ENCODE assay signal across 13 cellular contexts in the genomic region with DNA sequence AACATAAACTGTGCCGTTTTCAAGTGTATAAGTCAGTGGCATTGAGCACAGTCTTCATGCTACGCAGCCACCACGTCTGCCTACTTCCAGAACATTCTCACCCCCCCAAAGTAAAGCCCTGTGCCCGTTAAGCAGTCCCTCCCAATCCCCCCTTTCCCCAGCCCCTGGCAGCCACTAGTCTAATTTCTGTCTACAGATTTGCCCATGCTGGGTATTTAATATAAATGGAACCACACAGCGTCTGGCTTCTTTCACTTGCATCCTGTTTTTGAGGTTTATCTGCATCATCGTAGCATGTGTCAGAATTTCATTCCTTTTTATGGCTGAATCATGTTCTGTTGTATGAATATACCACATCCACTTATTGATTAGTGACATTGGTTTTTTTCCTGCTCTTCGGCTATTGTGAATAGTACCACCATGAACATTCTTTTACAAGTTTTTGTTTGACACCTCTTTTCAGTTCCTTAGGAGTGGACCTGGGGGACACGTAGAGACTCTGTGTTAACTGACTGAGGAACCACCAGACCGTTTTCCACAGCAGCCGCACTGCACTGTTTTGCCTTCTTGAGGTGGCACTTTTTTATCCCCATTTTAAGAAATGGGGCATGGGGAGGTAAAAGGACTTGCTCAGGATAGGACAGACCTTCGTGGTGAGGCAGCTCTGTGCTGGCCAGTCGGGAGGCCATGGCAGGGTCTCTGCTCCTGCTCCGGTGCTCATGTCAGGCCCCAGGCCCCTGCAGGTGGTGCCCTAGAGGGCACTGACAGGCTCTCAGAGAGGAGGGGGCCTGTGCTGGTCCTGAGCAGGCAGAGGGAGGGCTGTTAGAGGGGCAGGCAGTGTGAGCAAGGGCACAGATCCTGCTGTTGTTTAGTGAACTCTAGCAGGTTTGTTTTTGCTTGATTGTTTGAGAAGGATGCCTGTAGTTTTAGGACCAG.
DNase-seq lines count a peak whose midpoint lies in the region; ATAC-seq and TF ChIP-seq lines count a peak whose summit lies in the region.
"Had no signal": no experiment of that assay in that cellular context is flagged by ENCODE, and none has a peak within 500 bp of the region (broad histone marks: within the 10 kb centered on the region; RNA-seq: fewer than 3 reads in every experiment).

No MANE protein-coding gene starts in this region.

- TF ChIP-seq POLR2A in stomach (IDR thresholded peaks at IDR 0.05): no peak

- H3K9me3 Mint-ChIP-seq in T-cell (no peaks in the 10 kb centered on the region), nephron (peaks cover 4% of the 10 kb centered on the region), osteocyte (ENCODE audit: unreplicated experiment) (no peaks in the 10 kb centered on the region)
- peaks cover 4% of the 10 kb centered on the region for H3K9me3 Mint-ChIP-seq in activated naive CD8-positive, alpha-beta T cell treated with anti-CD3 and anti-CD28 coated beads, Interleukin-2, amount 50 U/mL, for 24 hours

- POLR2A ChIA-PET in T-cell (lab: Charles Lee): no interaction called here

- H3K27ac ChIP-seq in GM23248 (no peak overlapping the region), stomach (no peak overlapping the region)
- H3K27ac ChIP-seq: ovary had no signal

- H3K36me3 Mint-ChIP-seq in T-cell (no peaks in the 10 kb centered on the region), nephron (ENCODE audit: low read depth) (no peaks in the 10 kb centered on the region), osteocyte (ENCODE audit: unreplicated experiment) (no peaks in the 10 kb centered on the region)
- H3K36me3 Mint-ChIP-seq in activated naive CD8-positive, alpha-beta T cell treated with anti-CD3 and anti-CD28 coated beads, Interleukin-2, amount 50 U/mL, for 24 hours (ENCODE audit: low read depth): no peaks in the 10 kb centered on the region

- ATAC-seq in T-cell (replicated peaks in 1 of 4): peak; percentile 81 to 86 (median 84)
- ATAC-seq in activated naive CD8-positive, alpha-beta T cell treated with anti-CD3 and anti-CD28 coated beads, Interleukin-2, amount 50 U/mL, for 24 hours: peak; percentile 22

- intact Hi-C loops in stomach (cut with DNase I; ENCODE audit: low total_unique reads): no loop called here

- H3F3A ChIP-seq in GM23248 (ENCODE audit: insufficient read depth): no peaks in the 10 kb centered on the region

- H2AFZ ChIP-seq in GM23248: no peak overlapping the region

- H4K20me1 ChIP-seq in GM23248 (ENCODE audit: insufficient read depth): no peaks in the 10 kb centered on the region

- peak overlapping the region; percentile 1 to 71 (median 19) for H3K4me3 Mint-ChIP-seq in T-cell
- peak overlapping the region; percentile 46 for H3K4me3 Mint-ChIP-seq in activated naive CD8-positive, alpha-beta T cell treated with anti-CD3 and anti-CD28 coated beads, Interleukin-2, amount 50 U/mL, for 24 hours
- no peak overlapping the region for H3K4me3 Mint-ChIP-seq in nephron
- no peak overlapping the region for H3K4me3 Mint-ChIP-seq in osteocyte (ENCODE audit: unreplicated experiment)

- H3K9me2 ChIP-seq in GM23248 (ENCODE audit: insufficient read depth): no peaks in the 10 kb centered on the region

- no peaks in the 10 kb centered on the region for H3K9me3 ChIP-seq in GM23248 (ENCODE audit: low read depth)
- H3K9me3 ChIP-seq in stomach: no peaks in the 10 kb centered on the region
- H3K9me3 ChIP-seq: Caco-2, ovary had no signal

- TF ChIP-seq EP300 in stomach (IDR thresholded peaks at IDR 0.05): no peak

- CTCF ChIA-PET in T-cell (lab: Charles Lee): no interaction called here

- H3K9ac ChIP-seq in GM23248: no peak overlapping the region

- H3K27me3 ChIP-seq in GM23248 (replicated peaks; ENCODE audit: insufficient read depth): no peaks in the 10 kb centered on the region
- H3K27me3 ChIP-seq in stomach: no peaks in the 10 kb centered on the region
- H3K27me3 ChIP-seq: ovary had no signal

- H3K4me1 Mint-ChIP-seq in T-cell: peaks cover 35 to 41% (median 40%) of the 10 kb centered on the region in 3 donors
- H3K4me1 Mint-ChIP-seq in activated naive CD8-positive, alpha-beta T cell treated with anti-CD3 and anti-CD28 coated beads, Interleukin-2, amount 50 U/mL, for 24 hours: peaks cover 48% of the 10 kb centered on the region
- H3K4me1 Mint-ChIP-seq in nephron: peaks cover 63% of the 10 kb centered on the region
- H3K4me1 Mint-ChIP-seq in osteocyte (ENCODE audit: unreplicated experiment): peaks cover 12% of the 10 kb centered on the region

- H3K4me3 ChIP-seq in GM23248 (no peak overlapping the region), stomach (no peak overlapping the region)
- H3K4me3 ChIP-seq: ovary had no signal

- no peaks in the 10 kb centered on the region for H3K79me2 ChIP-seq in GM23248 (ENCODE audit: insufficient read depth)

- peak overlapping the region; percentile 85 to 88 for H3K27ac Mint-ChIP-seq in T-cell
- peak overlapping the region; percentile 85 for H3K27ac Mint-ChIP-seq in activated naive CD8-positive, alpha-beta T cell treated with anti-CD3 and anti-CD28 coated beads, Interleukin-2, amount 50 U/mL, for 24 hours
- H3K27ac Mint-ChIP-seq in nephron: peak overlapping the region; percentile 6 to 86 (median 86)
- no peak overlapping the region for H3K27ac Mint-ChIP-seq in osteocyte (ENCODE audit: unreplicated experiment)

- H3K36me3 ChIP-seq in GM23248 (ENCODE audit: low read depth) (no peaks in the 10 kb centered on the region), stomach (no peaks in the 10 kb centered on the region)
- H3K36me3 ChIP-seq: ovary had no signal

- H3K4me1 ChIP-seq in GM23248 (ENCODE audit: insufficient read depth): no peaks in the 10 kb centered on the region
- peaks cover 0 to 6% (median 0%) of the 10 kb centered on the region in 4 donors for H3K4me1 ChIP-seq in stomach
- H3K4me1 ChIP-seq: Caco-2 had no signal

- no peak overlapping the region for H3K4me2 ChIP-seq in GM23248 (ENCODE audit: unreplicated experiment)

- in situ Hi-C loops in GM23248 (cut with MboI): no loop called here

- H3K27me3 Mint-ChIP-seq in T-cell (no peaks in the 10 kb centered on the region), nephron (ENCODE audit: low read depth) (no peaks in the 10 kb centered on the region), osteocyte (ENCODE audit: unreplicated experiment) (no peaks in the 10 kb centered on the region)
- H3K27me3 Mint-ChIP-seq in activated naive CD8-positive, alpha-beta T cell treated with anti-CD3 and anti-CD28 coated beads, Interleukin-2, amount 50 U/mL, for 24 hours: no peaks in the 10 kb centered on the region

- DNase-seq in GM23248 (peak; percentile 30), T-cell (peak in 28 of 34 experiments; percentile 17 to 68 (median 37)), DMS 273 treated with DMSO at 0.1 percent for 48 hours (lab: John Stamatoyannopoulos, UW) (no peak), stomach (no peak), osteocyte (ENCODE audit: extremely low spot score, unreplicated experiment) (no peak)
- DNase-seq in activated naive CD8-positive, alpha-beta T cell treated with anti-CD3 and anti-CD28 coated beads, Interleukin-2, amount 50 U/mL, for 24 hours: no peak
- DNase-seq: Caco-2; effector CD8-positive, alpha-beta T cell; hypothalamus; MV-4-11; NCI-H226; ovary had no signal

- TF ChIP-seq CTCF in nephron (IDR thresholded peaks at IDR 0.05; ENCODE audit: unreplicated experiment in 3 of 3) (no peak), stomach (IDR thresholded peaks at IDR 0.05) (no peak), osteocyte (IDR thresholded peaks at IDR 0.05) (no peak)

- whole genome bisulfite sequencing in GM23248 (ENCODE audit: low coverage in 1 of 2, low lambda C conversion rate in 2 of 2, missing lambda C conversion rate in 2 of 2), 2 experiments: 77 to 82% methylated on average over 13 of the region's 13 CpGs
- 67 to 78% (median 73%) methylated on average over 12 to 13 of the region's 13 CpGs for WGBS in stomach, 5 donors

Comparison
In these comparisons a context has a peak if more than half of its experiments do, and no peak if none do; other contexts are left out.
1. DNase-seq: peak in GM23248 (single experiment) and T-cell (28 of 34); none in activated naive CD8-positive, alpha-beta T cell treated with anti-CD3 and anti-CD28 coated beads, Interleukin-2, amount 50 U/mL, for 24 hours (single experiment), DMS 273 treated with DMSO at 0.1 percent for 48 hours (single experiment), stomach (single experiment) and osteocyte (single experiment).
2. H3K4me3 Mint-ChIP-seq: peak in T-cell (3 of 3) and activated naive CD8-positive, alpha-beta T cell treated with anti-CD3 and anti-CD28 coated beads, Interleukin-2, amount 50 U/mL, for 24 hours (single experiment); none in nephron (0 of 3) and osteocyte (single experiment).